12 cellular contexts compared by ENCODE assay signal in the genomic region with DNA sequence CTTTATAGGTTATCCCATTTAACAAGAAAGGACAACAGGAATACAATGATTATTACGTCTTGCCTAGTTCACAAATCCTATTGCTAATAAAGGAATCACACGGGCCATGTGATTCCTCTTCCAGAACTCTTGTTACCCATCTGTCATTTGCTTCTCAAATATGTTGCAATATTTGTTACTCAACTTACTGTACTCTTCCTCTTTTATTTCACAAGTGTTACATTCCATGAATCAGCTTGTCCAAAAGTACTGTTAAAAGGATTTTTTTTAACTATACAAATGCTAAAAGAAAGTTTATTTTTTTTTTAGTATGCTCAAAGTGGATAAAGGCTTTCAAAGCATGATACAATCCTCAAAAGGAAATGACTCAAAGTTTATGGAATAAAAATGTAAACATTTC. TPM values are rescaled to one million over a fixed set of nuclear protein-coding genes. Genes with fewer than 3 reads are reported as not detected.
DNase-seq lines count a peak whose midpoint lies in the region; ATAC-seq and TF ChIP-seq lines count a peak whose summit lies in the region.
"Had no signal": no experiment of that assay in that cellular context is flagged by ENCODE, and none has a peak within 500 bp of the region (broad histone marks: within the 10 kb centered on the region; RNA-seq: fewer than 3 reads in every experiment).

No MANE protein-coding gene starts in this region.

- ATAC-seq in left lung, result peak; percentile 49

- no peak overlapping the region for H3K27ac Mint-ChIP-seq in Caco-2 (ENCODE audit: unreplicated experiment)
- no peak overlapping the region for H3K27ac Mint-ChIP-seq in CD8-positive, alpha-beta memory T cell
- H3K27ac Mint-ChIP-seq: IgD-negative memory B cell; stimulated activated naive CD8-positive, alpha-beta T cell treated with anti-CD3 and anti-CD28 coated beads, Interleukin-15, Interleukin-2, amounts not matched to agents 100 ng/mL and 50 ng/mL, for 24 hours had no signal

- H3K27me3 ChIP-seq in AG04450 (ENCODE audit: control insufficient read depth, insufficient read depth, low read length), result no peaks in the 10 kb centered on the region
- H3K27me3 ChIP-seq in left lung, result no peaks in the 10 kb centered on the region
- H3K27me3 ChIP-seq in Caco-2 (replicated peaks; ENCODE audit: control insufficient read depth, insufficient read depth, low read length), result no peaks in the 10 kb centered on the region
- H3K27me3 ChIP-seq in CD8-positive, alpha-beta memory T cell (ENCODE audit: insufficient read depth, low read length, poor library complexity, severe bottlenecking), result no peaks in the 10 kb centered on the region
- H3K27me3 ChIP-seq: sigmoid colon had no signal

- TF ChIP-seq CTCF in AG04450 (IDR thresholded peaks at IDR 0.05; ENCODE audit: low read depth, low read length) (no peak), left lung (IDR thresholded peaks at IDR 0.05) (no peak), Caco-2 (IDR thresholded peaks at IDR 0.05; ENCODE audit: insufficient read depth in 1 of 2, low read depth in 1 of 2, low read length in 1 of 2, severe bottlenecking in 1 of 2, unreplicated experiment in 1 of 2) (no peak)

- H3K4me1 Mint-ChIP-seq in Caco-2 (ENCODE audit: low read depth, unreplicated experiment), result no peaks in the 10 kb centered on the region
- no peaks in the 10 kb centered on the region for H3K4me1 Mint-ChIP-seq in CD8-positive, alpha-beta memory T cell
- H3K4me1 Mint-ChIP-seq: IgD-negative memory B cell had no signal

- intact Hi-C loops in left lung (cut with DNase I), result no loop called here
- intact Hi-C loops in Caco-2 (cut with micrococcal nuclease; ENCODE audit: unreplicated experiment), result no loop called here

- no peak for TF ChIP-seq RAD21 in Ishikawa (IDR thresholded peaks at IDR 0.05; ENCODE audit: low read depth)

- H3K4me1 ChIP-seq in left lung (peaks cover 30 to 76% of the 10 kb centered on the region in 2 donors), Caco-2 (no peaks in the 10 kb centered on the region)
- H3K4me1 ChIP-seq in CD8-positive, alpha-beta memory T cell (ENCODE audit: insufficient read depth, low read length), result no peaks in the 10 kb centered on the region

- H3K36me3 Mint-ChIP-seq in Caco-2 (ENCODE audit: insufficient read depth, unreplicated experiment), result no peaks in the 10 kb centered on the region
- H3K36me3 Mint-ChIP-seq in CD8-positive, alpha-beta memory T cell, result no peaks in the 10 kb centered on the region
- H3K36me3 Mint-ChIP-seq: brain, IgD-negative memory B cell had no signal

- H3K9me3 ChIP-seq in AG04450 (ENCODE audit: control insufficient read depth, insufficient read depth, low read length) (no peaks in the 10 kb centered on the region), left lung (no peaks in the 10 kb centered on the region), Caco-2 (no peaks in the 10 kb centered on the region)
- no peaks in the 10 kb centered on the region for H3K9me3 ChIP-seq in CD8-positive, alpha-beta memory T cell (ENCODE audit: low read length)
- H3K9me3 ChIP-seq: sigmoid colon had no signal

- POLR2A ChIA-PET in AG04450 (lab: Yijun Ruan, JAX), result no interaction called here
- POLR2A ChIA-PET in Caco-2 (lab: Charles Lee), result no interaction called here
- POLR2A ChIA-PET in CD8-positive, alpha-beta memory T cell (lab: Charles Lee), result no interaction called here

- no peaks in the 10 kb centered on the region for H3K27me3 Mint-ChIP-seq in Caco-2 (ENCODE audit: insufficient read depth, unreplicated experiment)
- no peaks in the 10 kb centered on the region for H3K27me3 Mint-ChIP-seq in CD8-positive, alpha-beta memory T cell
- H3K27me3 Mint-ChIP-seq: brain; IgD-negative memory B cell; stimulated activated naive CD8-positive, alpha-beta T cell treated with anti-CD3 and anti-CD28 coated beads, Interleukin-15, Interleukin-2, amounts not matched to agents 100 ng/mL and 50 ng/mL, for 24 hours had no signal

- CTCF ChIA-PET in AG04450 (lab: Charles Lee), result interaction anchor here (0.9 kb wide), 1 partner anchor 24 kb away, joined by 3 read pairs; no protein-coding TSS in a partner anchor
- CTCF ChIA-PET in Caco-2 (lab: Charles Lee), result no interaction called here
- CTCF ChIA-PET in CD8-positive, alpha-beta memory T cell (lab: Charles Lee), result no interaction called here

- no TSS peak for BruUV-seq in Caco-2 (replicated peaks; lab: Mats Ljungman, UMichigan)

- no peak for TF ChIP-seq EP300 in Ishikawa (IDR thresholded peaks at IDR 0.05; ENCODE audit: borderline replicate concordance)

- H3K9me3 Mint-ChIP-seq in Caco-2 (ENCODE audit: unreplicated experiment), result no peaks in the 10 kb centered on the region
- H3K9me3 Mint-ChIP-seq in CD8-positive, alpha-beta memory T cell, result peaks cover 0 to 7% (median 2%) of the 10 kb centered on the region in 5 donors
- H3K9me3 Mint-ChIP-seq: stimulated activated naive CD8-positive, alpha-beta T cell treated with anti-CD3 and anti-CD28 coated beads, Interleukin-15, Interleukin-2, amounts not matched to agents 100 ng/mL and 50 ng/mL, for 24 hours had no signal

- H3K27ac ChIP-seq in AG04450 (ENCODE audit: low read depth, low read length) (no peak overlapping the region), left lung (peak overlapping the region; percentile 51 to 71)
- H3K27ac ChIP-seq in CD8-positive, alpha-beta memory T cell (ENCODE audit: low read depth, low read length), result no peak overlapping the region
- H3K27ac ChIP-seq: sigmoid colon had no signal

- H3K4me3 ChIP-seq in AG04450 (ENCODE audit: low read depth, low read length), result no peak overlapping the region
- no peak overlapping the region for H3K4me3 ChIP-seq in left lung
- no peak overlapping the region for H3K4me3 ChIP-seq in Caco-2 (ENCODE audit: low read depth, low read length)
- no peak overlapping the region for H3K4me3 ChIP-seq in CD8-positive, alpha-beta memory T cell (ENCODE audit: low read length)
- H3K4me3 ChIP-seq: sigmoid colon had no signal

- no peaks in the 10 kb centered on the region for H3K36me3 ChIP-seq in left lung
- no peaks in the 10 kb centered on the region for H3K36me3 ChIP-seq in Caco-2 (ENCODE audit: control insufficient read depth, insufficient read depth, low read length)
- no peaks in the 10 kb centered on the region for H3K36me3 ChIP-seq in CD8-positive, alpha-beta memory T cell (ENCODE audit: insufficient read depth, low read length)
- H3K36me3 ChIP-seq: sigmoid colon had no signal

- DNase-seq in AG04450 (ENCODE audit: low read depth, low spot score), result peak; percentile 64
- DNase-seq in amniotic epithelial cell (ENCODE audit: low read depth), result peak; percentile 94
- no peak for DNase-seq in left lung
- DNase-seq in Caco-2, result no peak
- DNase-seq in NCI-H526 treated with DMSO at 0.1 percent for 48 hours (lab: John Stamatoyannopoulos, UW), result no peak
- DNase-seq in CD8-positive, alpha-beta memory T cell, result no peak
- DNase-seq in islet precursor cell, result no peak
- DNase-seq: sigmoid colon had no signal

- H3K4me3 Mint-ChIP-seq in Caco-2 (ENCODE audit: unreplicated experiment), result no peak overlapping the region
- H3K4me3 Mint-ChIP-seq in CD8-positive, alpha-beta memory T cell, result no peak overlapping the region
- H3K4me3 Mint-ChIP-seq: brain; IgD-negative memory B cell; stimulated activated naive CD8-positive, alpha-beta T cell treated with anti-CD3 and anti-CD28 coated beads, Interleukin-15, Interleukin-2, amounts not matched to agents 100 ng/mL and 50 ng/mL, for 24 hours had no signal

TF ChIP-seq in Ishikawa, 13 proteins besides CTCF, POLR2A, EP300 and RAD21:
- TF ChIP-seq EGR1 (IDR thresholded peaks at IDR 0.05), result no peak
- TF ChIP-seq, protein P1, sequence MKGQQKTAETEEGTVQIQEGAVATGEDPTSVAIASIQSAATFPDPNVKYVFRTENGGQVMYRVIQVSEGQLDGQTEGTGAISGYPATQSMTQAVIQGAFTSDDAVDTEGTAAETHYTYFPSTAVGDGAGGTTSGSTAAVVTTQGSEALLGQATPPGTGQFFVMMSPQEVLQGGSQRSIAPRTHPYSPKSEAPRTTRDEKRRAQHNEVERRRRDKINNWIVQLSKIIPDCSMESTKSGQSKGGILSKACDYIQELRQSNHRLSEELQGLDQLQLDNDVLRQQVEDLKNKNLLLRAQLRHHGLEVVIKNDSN (IDR thresholded peaks at IDR 0.05), result no peak
- 0 out of 2 replicates have a peak, but pooled peaks have one; percentile 18 for TF ChIP-seq CEBPB (IDR thresholded peaks at IDR 0.05)
- TF ChIP-seq TCF12 (IDR thresholded peaks at IDR 0.05; ENCODE audit: low read depth), result no peak
- TF ChIP-seq, protein P2, sequence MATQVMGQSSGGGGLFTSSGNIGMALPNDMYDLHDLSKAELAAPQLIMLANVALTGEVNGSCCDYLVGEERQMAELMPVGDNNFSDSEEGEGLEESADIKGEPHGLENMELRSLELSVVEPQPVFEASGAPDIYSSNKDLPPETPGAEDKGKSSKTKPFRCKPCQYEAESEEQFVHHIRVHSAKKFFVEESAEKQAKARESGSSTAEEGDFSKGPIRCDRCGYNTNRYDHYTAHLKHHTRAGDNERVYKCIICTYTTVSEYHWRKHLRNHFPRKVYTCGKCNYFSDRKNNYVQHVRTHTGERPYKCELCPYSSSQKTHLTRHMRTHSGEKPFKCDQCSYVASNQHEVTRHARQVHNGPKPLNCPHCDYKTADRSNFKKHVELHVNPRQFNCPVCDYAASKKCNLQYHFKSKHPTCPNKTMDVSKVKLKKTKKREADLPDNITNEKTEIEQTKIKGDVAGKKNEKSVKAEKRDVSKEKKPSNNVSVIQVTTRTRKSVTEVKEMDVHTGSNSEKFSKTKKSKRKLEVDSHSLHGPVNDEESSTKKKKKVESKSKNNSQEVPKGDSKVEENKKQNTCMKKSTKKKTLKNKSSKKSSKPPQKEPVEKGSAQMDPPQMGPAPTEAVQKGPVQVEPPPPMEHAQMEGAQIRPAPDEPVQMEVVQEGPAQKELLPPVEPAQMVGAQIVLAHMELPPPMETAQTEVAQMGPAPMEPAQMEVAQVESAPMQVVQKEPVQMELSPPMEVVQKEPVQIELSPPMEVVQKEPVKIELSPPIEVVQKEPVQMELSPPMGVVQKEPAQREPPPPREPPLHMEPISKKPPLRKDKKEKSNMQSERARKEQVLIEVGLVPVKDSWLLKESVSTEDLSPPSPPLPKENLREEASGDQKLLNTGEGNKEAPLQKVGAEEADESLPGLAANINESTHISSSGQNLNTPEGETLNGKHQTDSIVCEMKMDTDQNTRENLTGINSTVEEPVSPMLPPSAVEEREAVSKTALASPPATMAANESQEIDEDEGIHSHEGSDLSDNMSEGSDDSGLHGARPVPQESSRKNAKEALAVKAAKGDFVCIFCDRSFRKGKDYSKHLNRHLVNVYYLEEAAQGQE (IDR thresholded peaks at IDR 0.05; ENCODE audit: low read depth), result no peak
- TF ChIP-seq FOXM1 (IDR thresholded peaks at IDR 0.05; ENCODE audit: borderline replicate concordance, low read depth), result no peak
- TF ChIP-seq, protein P3, sequence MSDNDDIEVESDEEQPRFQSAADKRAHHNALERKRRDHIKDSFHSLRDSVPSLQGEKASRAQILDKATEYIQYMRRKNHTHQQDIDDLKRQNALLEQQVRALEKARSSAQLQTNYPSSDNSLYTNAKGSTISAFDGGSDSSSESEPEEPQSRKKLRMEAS (IDR thresholded peaks at IDR 0.05), result no peak

RNA-seq across cellular contexts. Expression of a gene that starts 3.9 kb away (rescaled TPM):
- polyA plus RNA-seq in AG04450 (2011; rRNA removed), result 0.29 and 0.51 TPM in 2 replicates
- polyA minus RNA-seq in AG04450 (2011; rRNA and poly(A)+ RNA removed), result 0.09 and 0.39 TPM in 2 replicates
- 100 to 1,000 TPM; 137 to 253 TPM for total RNA-seq in left lung
- total RNA-seq in Caco-2 (2022), result not detected in 2 replicates
- 1 to 10 TPM; 4.6 to 4.7 TPM for total RNA-seq in CD8-positive, alpha-beta memory T cell
- not detected for polyA plus RNA-seq in CD8-positive, alpha-beta memory T cell

Comparison
In these comparisons a context has a peak if more than half of its experiments do, and no peak if none do; other contexts are left out.
1. DNase-seq: peak in AG04450 (single experiment) and amniotic epithelial cell (single experiment); none in left lung (0 of 2), Caco-2 (0 of 2), NCI-H526 treated with DMSO at 0.1 percent for 48 hours (single experiment), CD8-positive, alpha-beta memory T cell (0 of 5) and islet precursor cell (single experiment).
2. H3K27ac ChIP-seq: peak in left lung (2 of 2); none in AG04450 (single experiment) and CD8-positive, alpha-beta memory T cell (single experiment).
3. RNA of a gene that starts 3.9 kb away (total RNA-seq): 137 to 253 TPM in left lung; 4.6 to 4.7 TPM in CD8-positive, alpha-beta memory T cell and not detected in Caco-2; every median in the first group is over 10 times any median in the second.